8 cellular contexts compared by ENCODE assay signal in genomic region chr1:244319283-244320132, GRCh38.
DNase-seq lines count a peak whose midpoint lies in the region; ATAC-seq and TF ChIP-seq lines count a peak whose summit lies in the region.

No MANE protein-coding gene starts in this region.

- H3K9me2 ChIP-seq in Karpas-422 (replicated peaks; ENCODE audit: insufficient read depth, low read length) (no peaks in the 10 kb centered on the region), hepatocyte (replicated peaks; ENCODE audit: insufficient read depth) (no peaks in the 10 kb centered on the region)

- intact Hi-C loops in right lobe of liver (cut with DNase I), result no loop called here

- ATAC-seq in GM21786 (IDR thresholded peaks at IDR 0.05; ENCODE audit: unreplicated experiment) (peak; percentile 78), right lobe of liver (peak; percentile 43 to 67 (median 56))

- WGBS in right lobe of liver (ENCODE audit: insufficient coverage, low coverage, low lambda C conversion rate, missing lambda C conversion rate), result 44% methylated on average over 9 of the region's 9 CpGs
- 86% methylated on average over 9 of the region's 9 CpGs for WGBS in hepatocyte (ENCODE audit: low lambda C conversion rate, missing lambda C conversion rate)

- no peaks in the 10 kb centered on the region for H3K27me3 ChIP-seq in Karpas-422 (ENCODE audit: low read length)
- H3K27me3 ChIP-seq in right lobe of liver, result no peaks in the 10 kb centered on the region
- H3K27me3 ChIP-seq in hepatocyte, result no peaks in the 10 kb centered on the region

- no peak for TF ChIP-seq POLR2A in right lobe of liver (IDR thresholded peaks at IDR 0.05)

- in situ Hi-C loops in GM13977 (cut with MboI; ENCODE audit: low pct_unique_long_range_greater_than_20kb, low sequenced_read_pairs, unreplicated experiment), result no loop called here

- H2AFZ ChIP-seq in Karpas-422 (ENCODE audit: low read length) (peak overlapping the region; percentile 43), hepatocyte (no peak overlapping the region)

- no peak overlapping the region for H3K4me3 ChIP-seq in Karpas-422 (ENCODE audit: low read length)
- H3K4me3 ChIP-seq in right lobe of liver, result no peak overlapping the region
- H3K4me3 ChIP-seq in hepatocyte, result no peak overlapping the region

- H3K9me3 ChIP-seq in Karpas-422 (ENCODE audit: low read length), result no peaks in the 10 kb centered on the region
- no peaks in the 10 kb centered on the region for H3K9me3 ChIP-seq in right lobe of liver
- no peaks in the 10 kb centered on the region for H3K9me3 ChIP-seq in hepatocyte (ENCODE audit: low read depth)

- no peak overlapping the region for H3K27ac ChIP-seq in Karpas-422 (ENCODE audit: low read length)
- peak overlapping the region in 2 of 3 donors; percentile 6 to 21 for H3K27ac ChIP-seq in right lobe of liver
- no peak overlapping the region for H3K27ac ChIP-seq in hepatocyte

- TF ChIP-seq CTCF in GM13977 (IDR thresholded peaks at IDR 0.05; ENCODE audit: extremely low read depth, insufficient read depth, missing control alignments), result no peak
- no peak for TF ChIP-seq CTCF in right lobe of liver (IDR thresholded peaks at IDR 0.05)
- TF ChIP-seq CTCF in hepatocyte (IDR thresholded peaks at IDR 0.05; ENCODE audit: poor library complexity), result no peak

- H3K4me2 ChIP-seq in Karpas-422 (ENCODE audit: low read depth, low read length, poor library complexity, severe bottlenecking) (no peak overlapping the region), hepatocyte (no peak overlapping the region)

- H3K4me1 ChIP-seq in Karpas-422 (ENCODE audit: low read length) (peaks cover 6% of the 10 kb centered on the region), right lobe of liver (no peaks in the 10 kb centered on the region), hepatocyte (ENCODE audit: insufficient read depth) (peaks cover 12% of the 10 kb centered on the region)

- DNase-seq in GM13977 (ENCODE audit: low spot score) (peak; percentile 54), Karpas-422 (no peak), right lobe of liver (no peak), hepatocyte (ENCODE audit: low spot score) (no peak), NCI-H1105 treated with DMSO at 0.1 percent for 48 hours (lab: John Stamatoyannopoulos, UW) (no peak), NCI-H345 (lab: John Stamatoyannopoulos, UW) (no peak)
- DNase-seq in activated T-cell treated with anti-CD3 and anti-CD28 coated beads, Interleukin-2, amount 50 U/mL, for 48 hours, result peak; percentile 68

- H3K79me2 ChIP-seq in Karpas-422 (ENCODE audit: low read length) (no peaks in the 10 kb centered on the region), hepatocyte (no peaks in the 10 kb centered on the region)

- H4K20me1 ChIP-seq in Karpas-422 (ENCODE audit: insufficient read depth, low read depth, low read length) (no peaks in the 10 kb centered on the region), hepatocyte (ENCODE audit: insufficient read depth, poor library complexity, severe bottlenecking) (no peaks in the 10 kb centered on the region)

- H3K9ac ChIP-seq in Karpas-422 (ENCODE audit: low read length), result no peak overlapping the region

- no peaks in the 10 kb centered on the region for H3K36me3 ChIP-seq in Karpas-422 (ENCODE audit: insufficient read depth, low read length)
- no peaks in the 10 kb centered on the region for H3K36me3 ChIP-seq in right lobe of liver
- H3K36me3 ChIP-seq in hepatocyte (replicated peaks; ENCODE audit: insufficient read depth, low read depth), result no peaks in the 10 kb centered on the region

Comparison
In these comparisons a context has a peak if more than half of its experiments do, and no peak if none do; other contexts are left out.
1. DNase-seq: peak in GM13977 (single experiment) and activated T-cell treated with anti-CD3 and anti-CD28 coated beads, Interleukin-2, amount 50 U/mL, for 48 hours (2 of 2); none in Karpas-422 (single experiment), right lobe of liver (0 of 3), hepatocyte (single experiment), NCI-H1105 treated with DMSO at 0.1 percent for 48 hours (single experiment) and NCI-H345 (single experiment).
2. H3K27ac ChIP-seq: peak in right lobe of liver (2 of 3); none in Karpas-422 (single experiment) and hepatocyte (single experiment).